In the genomic region with DNA sequence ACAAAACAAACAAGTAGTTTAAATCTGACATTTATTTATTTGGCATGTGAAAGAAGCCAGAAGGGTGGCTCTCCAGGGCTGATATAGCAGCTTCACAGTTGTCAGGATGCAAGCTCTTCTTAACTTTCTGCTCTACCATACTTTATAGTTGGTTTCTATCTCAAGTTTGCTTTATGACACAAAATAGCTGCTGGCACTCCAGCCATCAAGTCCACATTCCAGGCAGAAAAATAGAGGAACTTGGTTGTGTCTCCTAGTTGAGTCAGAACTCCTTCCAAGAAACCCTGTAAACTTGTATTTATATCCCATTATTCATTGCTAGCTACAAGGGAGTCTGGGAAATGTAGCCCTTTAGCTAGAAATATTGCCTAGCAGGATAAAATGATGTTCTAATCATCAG, we compare ENCODE assay signal across 31 cellular contexts. TPM values are rescaled to one million over a fixed set of nuclear protein-coding genes. Genes with fewer than 3 reads are reported as not detected.
DNase-seq lines count a peak whose midpoint lies in the region; ATAC-seq, FAIRE-seq and TF ChIP-seq lines count a peak whose summit lies in the region.
"Had no signal": no experiment of that assay in that cellular context is flagged by ENCODE, and none has a peak within 500 bp of the region (broad histone marks: within the 10 kb centered on the region; RNA-seq: fewer than 3 reads in every experiment).

No MANE protein-coding gene starts in this region.

- no peaks in the 10 kb centered on the region for H3K4me1 ChIP-seq in HEK293 (ENCODE audit: control insufficient read depth, insufficient read depth, low read length)
- peaks cover 0 to 5% of the 10 kb centered on the region in 2 experiments; a peak in 2 of 5 replicates for H3K4me1 ChIP-seq in K562 (replicated peaks in 1 of 2; ENCODE audit: control insufficient read depth in 2 of 2, insufficient read depth in 2 of 2, low read length in 2 of 2)
- peaks cover 14 to 48% of the 10 kb centered on the region in 2 donors for H3K4me1 ChIP-seq in gastrocnemius medialis
- H3K4me1 ChIP-seq: BE2C had no signal

- H3K36me3 Mint-ChIP-seq in glutamatergic neuron (ENCODE audit: unreplicated experiment), result peaks cover 5% of the 10 kb centered on the region
- H3K36me3 Mint-ChIP-seq: CD14-positive monocyte; CD4-positive, alpha-beta memory T cell; CD4-positive, CD25-positive, alpha-beta regulatory T cell; CD8-positive, alpha-beta memory T cell had no signal

- TF ChIP-seq EP300 in K562 (IDR thresholded peaks at IDR 0.05; ENCODE audit: low read length), result no peak

- H3K27me3 ChIP-seq in K562 (ENCODE audit: control insufficient read depth in 2 of 2, insufficient read depth in 2 of 2, low read length in 2 of 2) (peaks cover 11 to 60% of the 10 kb centered on the region in 2 experiments; a peak in 4 of 5 replicates), gastrocnemius medialis (no peaks in the 10 kb centered on the region)
- H3K27me3 ChIP-seq: BE2C, BLaER1 had no signal

- peaks cover 10% of the 10 kb centered on the region for H3K27me3 Mint-ChIP-seq in glutamatergic neuron (ENCODE audit: unreplicated experiment)

- intact Hi-C loops in K562 (cut with micrococcal nuclease) (no loop called here), gastrocnemius medialis (cut with DNase I; ENCODE audit: low total_unique reads) (no loop called here)

- ATAC-seq in K562, result no peak
- no peak for ATAC-seq in gastrocnemius medialis
- no peak for ATAC-seq in GM21447 (IDR thresholded peaks at IDR 0.05; ENCODE audit: unreplicated experiment)
- ATAC-seq in GM18867 (IDR thresholded peaks at IDR 0.05; ENCODE audit: unreplicated experiment), result no peak
- ATAC-seq: GM12878 had no signal

- H3K79me2 ChIP-seq in K562 (ENCODE audit: control insufficient read depth, insufficient read depth, low read length), result no peaks in the 10 kb centered on the region

- H3K9me1 ChIP-seq in K562 (ENCODE audit: control insufficient read depth, insufficient read depth, low read length), result no peaks in the 10 kb centered on the region

- H3K27ac Mint-ChIP-seq in glutamatergic neuron (ENCODE audit: unreplicated experiment), result no peak overlapping the region
- H3K27ac Mint-ChIP-seq: CD14-positive monocyte; CD4-positive, alpha-beta memory T cell had no signal

- no peak for TF ChIP-seq CTCF in HEK293 (tag by site-specific recombination; IDR thresholded peaks at IDR 0.05)
- TF ChIP-seq CTCF in K562 (IDR thresholded peaks at IDR 0.05 in 2 of 3, conservative IDR thresholded peaks at IDR 0.05 in 1 of 3; ENCODE audit: insufficient read depth in 2 of 3, low read depth in 1 of 3, low read length in 3 of 3), result no peak
- TF ChIP-seq CTCF in gastrocnemius medialis (IDR thresholded peaks at IDR 0.05 in 4 of 5, conservative IDR thresholded peaks at IDR 0.05 in 1 of 5), result no peak
- no peak for TF ChIP-seq CTCF in glutamatergic neuron (IDR thresholded peaks at IDR 0.05; ENCODE audit: partially characterized antibody, unreplicated experiment)

- H3K4me3 Mint-ChIP-seq in glutamatergic neuron (ENCODE audit: unreplicated experiment), result no peak overlapping the region
- H3K4me3 Mint-ChIP-seq: CD14-positive monocyte; CD4-positive, alpha-beta memory T cell; CD4-positive, CD25-positive, alpha-beta regulatory T cell; CD8-positive, alpha-beta memory T cell had no signal

- no peak overlapping the region for H3K4me2 ChIP-seq in K562 (ENCODE audit: insufficient read depth, low read length)
- H3K4me2 ChIP-seq: BLaER1 had no signal

- H3K27ac ChIP-seq in HEK293 (ENCODE audit: extremely low read depth, low read depth, low read length) (no peak overlapping the region), K562 (ENCODE audit: extremely low read depth, low read depth, low read length) (no peak overlapping the region), gastrocnemius medialis (peak overlapping the region; percentile 4 to 73 (median 48))
- H3K27ac ChIP-seq: BLaER1 had no signal

- TF ChIP-seq POLR2A in K562 (conservative IDR thresholded peaks at IDR 0.05), result no peak
- TF ChIP-seq POLR2A in gastrocnemius medialis (IDR thresholded peaks at IDR 0.05), result no peak

- no peaks in the 10 kb centered on the region for H4K20me1 ChIP-seq in K562 (replicated peaks; ENCODE audit: control insufficient read depth, insufficient read depth, low read length)
- H4K20me1 ChIP-seq: BLaER1 had no signal

- DNase-seq in K562 (ENCODE audit: extremely low read depth in 1 of 4, low spot score in 3 of 4), result no peak
- no peak for DNase-seq in gastrocnemius medialis
- no peak for DNase-seq in glutamatergic neuron
- DNase-seq: 8988T; ACHN; BE2C; C1 segment of cervical spinal cord; CD4-positive, alpha-beta memory T cell; CD4-positive, CD25-positive, alpha-beta regulatory T cell; CD8-positive, alpha-beta memory T cell; COR-L47; DMS 273 treated with DMSO at 0.1 percent for 48 hours; DMS153; DMS53; DMS79; DND-41; EL; GDM1 had no signal

- no TSS peak for BruUV-seq in K562 (replicated peaks; lab: Mats Ljungman, UMichigan)

- POLR2A ChIA-PET in HEK293 (lab: Yijun Ruan, JAX) (no interaction called here), K562 (lab: Yijun Ruan, JAX) (interaction anchor here (0.9 kb wide), 1 partner anchor 9 kb away, joined by 3 read pairs; no protein-coding TSS in a partner anchor)

- TF ChIP-seq RAD21 in K562 (CRISPR knock-in tag; conservative IDR thresholded peaks at IDR 0.05 in 1 of 2, IDR thresholded peaks at IDR 0.05 in 1 of 2), result no peak

- FAIRE-seq in K562 (lab: Jason Lieb, UNC), result no peak
- FAIRE-seq: A204.1, GM12878, GM12892, GM18507, GM19239 had no signal

- H3K4me3 ChIP-seq in HEK293 (ENCODE audit: low read depth, low read length), result no peak overlapping the region
- no peak overlapping the region for H3K4me3 ChIP-seq in K562
- no peak overlapping the region for H3K4me3 ChIP-seq in gastrocnemius medialis
- H3K4me3 ChIP-seq: BLaER1, GM12878 had no signal

- H3K9ac ChIP-seq in K562 (ENCODE audit: insufficient read depth in 1 of 2, low read depth in 2 of 2, low read length in 2 of 2), result no peak overlapping the region
- H3K9ac ChIP-seq: BLaER1 had no signal

- H3K36me3 ChIP-seq in HEK293 (ENCODE audit: control insufficient read depth in 2 of 2, insufficient read depth in 1 of 2, low read length in 2 of 2) (no peaks in the 10 kb centered on the region), K562 (ENCODE audit: control insufficient read depth, insufficient read depth, low read length) (no peaks in the 10 kb centered on the region), gastrocnemius medialis (no peaks in the 10 kb centered on the region)
- H3K36me3 ChIP-seq: BE2C, BLaER1 had no signal

- H3K4me1 Mint-ChIP-seq in glutamatergic neuron (ENCODE audit: low read depth, unreplicated experiment), result peaks cover 3% of the 10 kb centered on the region
- H3K4me1 Mint-ChIP-seq: CD14-positive monocyte; CD4-positive, alpha-beta memory T cell; CD4-positive, CD25-positive, alpha-beta regulatory T cell; CD8-positive, alpha-beta memory T cell had no signal

- no peaks in the 10 kb centered on the region for H3K9me3 ChIP-seq in HEK293 (ENCODE audit: control insufficient read depth, insufficient read depth, low read depth, low read length)
- H3K9me3 ChIP-seq in K562 (replicated peaks; ENCODE audit: control insufficient read depth, insufficient read depth, low read depth, low read length), result no peaks in the 10 kb centered on the region
- no peaks in the 10 kb centered on the region for H3K9me3 ChIP-seq in gastrocnemius medialis
- H3K9me3 ChIP-seq: BE2C had no signal

- in situ Hi-C loops in K562 (cut with MboI), result no loop called here
- in situ Hi-C loops in gastrocnemius medialis (cut with MboI; ENCODE audit: low sequenced_read_pairs in 4 of 4), result no loop called here

- no peak overlapping the region for H2AFZ ChIP-seq in K562 (ENCODE audit: low read depth, low read length)

- CTCF ChIA-PET in HEK293 (lab: Yijun Ruan, JAX) (interaction anchor here (0.6 to 3.4 kb wide), 5 partner anchors 23 to 85 kb away, joined by 3 to 13 read pairs (median 4); no protein-coding TSS in a partner anchor), K562 (lab: Yijun Ruan, JAX; ENCODE audit: low intra/inter-chr PET ratio) (no interaction called here)

- H3K9me3 Mint-ChIP-seq in glutamatergic neuron (ENCODE audit: unreplicated experiment), result peaks cover 2% of the 10 kb centered on the region

TF ChIP-seq in HEK293, 187 proteins besides CTCF, POLR2A, EP300 and RAD21 (continues in another document):
- no peak for TF ChIP-seq ZNF548 (tag by site-specific recombination; IDR thresholded peaks at IDR 0.05)

TF ChIP-seq in K562, 482 proteins besides CTCF, POLR2A, EP300 and RAD21 (continues in another document):
- TF ChIP-seq RBM25 (IDR thresholded peaks at IDR 0.05; ENCODE audit: low read depth, low read length, severe bottlenecking) (peak; percentile 98), MEF2A (IDR thresholded peaks at IDR 0.05; ENCODE audit: control insufficient read depth, low read depth, low read length) (no peak), ADNP (tag; IDR thresholded peaks at IDR 0.05) (0 out of 2 replicates have a peak, but pooled peaks have one; percentile 23), BCOR (IDR thresholded peaks at IDR 0.05) (peak; percentile 30; the same call in 1 of the 2 replicates), ZNF584 (CRISPR knock-in tag; IDR thresholded peaks at IDR 0.05; ENCODE audit: low read depth) (no peak)

RNA-seq across cellular contexts. Expression of a gene that starts 24.0 kb away (rescaled TPM):
- total RNA-seq in K562 (2011; cell fraction: chromatin; rRNA removed; ENCODE audit: low replicate concordance), result not detected in 2 replicates
- total RNA-seq in K562 (2011; cell fraction: nucleolus; rRNA removed), result not detected in 2 replicates
- total RNA-seq in K562 (2011; cell fraction: nucleoplasm; rRNA removed), result not detected in 2 replicates
- total RNA-seq in K562 (2014; rRNA removed) (not detected in 2 replicates), K562 (2014; rRNA removed; fragmentation: Illumina TruSeq; extraction: Trizol) (not detected in 2 replicates), K562 (2015; rRNA removed; fragmentation: Illumina TruSeq; extraction: Trizol) (not detected in 2 replicates), K562 (2021) (not detected in 2 replicates), gastrocnemius medialis (1 to 10 TPM in 2 of 4 donors, under 1 TPM in 2; 0.92 to 1.9 (median 1.0) TPM), glutamatergic neuron (ENCODE audit: unreplicated experiment) (11.0 TPM)
- polyA plus RNA-seq in K562 (2011; rRNA removed) (not detected in 2 replicates), K562 (2014; fragmentation: Illumina TruSeq; extraction: Trizol) (not detected in 2 replicates), K562 (2014; fragmentation: Nextera tagmentation; extraction: Ambion mirVana) (not detected), K562 (2014; rRNA removed) (not detected in 2 replicates)
- not detected in 2 replicates for polyA plus RNA-seq in K562 (2011; cell fraction: cytosol; rRNA removed)
- polyA plus RNA-seq in K562 (2011; cell fraction: nucleus; rRNA removed), result not detected in 2 replicates
- not detected in 2 replicates for polyA plus RNA-seq in K562 (2012)
- not detected in 2 replicates for polyA minus RNA-seq in K562 (2011; rRNA and poly(A)+ RNA removed)
- polyA minus RNA-seq in K562 (2011; cell fraction: cytosol; rRNA and poly(A)+ RNA removed), result not detected in 2 replicates
- not detected in 2 replicates for polyA minus RNA-seq in K562 (2011; cell fraction: nucleus; rRNA and poly(A)+ RNA removed)
- total RNA-seq: CD4-positive, alpha-beta memory T cell; CD4-positive, CD25-positive, alpha-beta regulatory T cell; CD8-positive, alpha-beta memory T cell; Daoy; G401 had no signal
- polyA plus RNA-seq: AG04450, CD14-positive monocyte had no signal

Comparison
In these comparisons a context has a peak if more than half of its experiments do, and no peak if none do; other contexts are left out.
1. H3K27ac ChIP-seq: peak in gastrocnemius medialis (4 of 4); none in HEK293 (single experiment) and K562 (single experiment).